ENCODE assay signal across 13 cellular contexts in the genomic region with DNA sequence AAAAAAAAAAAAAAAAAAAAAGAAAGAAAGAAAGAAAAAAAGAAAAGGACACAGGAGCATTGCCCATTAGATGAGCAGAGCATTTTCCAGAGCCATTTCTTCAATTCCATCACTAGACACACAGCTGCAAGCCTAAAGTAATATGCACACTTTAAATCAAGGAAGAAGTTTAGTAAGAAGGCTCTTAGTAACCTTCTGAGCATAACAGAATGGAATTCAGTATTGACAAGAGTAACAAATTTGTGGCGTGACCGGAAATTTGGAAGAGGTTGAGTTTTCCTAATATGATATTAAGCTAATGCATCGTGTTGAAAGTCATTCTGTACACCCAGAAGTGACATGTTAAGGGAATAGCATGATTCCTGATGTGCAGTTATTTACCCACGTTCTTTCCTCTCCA. TPM values are rescaled to one million over a fixed set of nuclear protein-coding genes. Genes with fewer than 3 reads are reported as not detected.
A peak's percentile ranks its signal among the peaks of the same experiment; 100 is the strongest.
DNase-seq lines count a peak whose midpoint lies in the region; ATAC-seq and TF ChIP-seq lines count a peak whose summit lies in the region.
"Had no signal": no experiment of that assay in that cellular context is flagged by ENCODE, and none has a peak within 500 bp of the region (broad histone marks: within the 10 kb centered on the region; RNA-seq: fewer than 3 reads in every experiment).

No MANE protein-coding gene starts in this region.

- H3K4me3 ChIP-seq in brain microvascular endothelial cell (ENCODE audit: low read depth, low read length) (no peak overlapping the region), thoracic aorta (peak overlapping the region; percentile 41), MG63 (no peak overlapping the region)
- H3K4me3 ChIP-seq: colonic mucosa, GM23338, pancreas had no signal

- in situ Hi-C loops in brain microvascular endothelial cell (cut with HindIII; ENCODE audit: low pct_ligation_motif_present, low sequenced_read_pairs), result no loop called here

- ATAC-seq in left ventricle myocardium superior, result peak; percentile 9
- no peak for ATAC-seq in thoracic aorta (ENCODE audit: insufficient number of reproducible peaks, low FRiP score, low read depth)

- H3K27me3 ChIP-seq in brain microvascular endothelial cell (replicated peaks) (no peaks in the 10 kb centered on the region), thoracic aorta (replicated peaks; ENCODE audit: insufficient read depth) (no peaks in the 10 kb centered on the region), MG63 (no peaks in the 10 kb centered on the region)
- H3K27me3 ChIP-seq: colonic mucosa, pancreas had no signal

- no peak for TF ChIP-seq CTCF in brain microvascular endothelial cell (IDR thresholded peaks at IDR 0.05; ENCODE audit: low read depth, low read length, missing control alignments)
- TF ChIP-seq CTCF in thoracic aorta (IDR thresholded peaks at IDR 0.05), result no peak

- H3K27ac ChIP-seq in brain microvascular endothelial cell (peak overlapping the region; percentile 78), thoracic aorta (peak overlapping the region; percentile 77 to 89)
- H3K27ac ChIP-seq: colonic mucosa had no signal

- H3K4me1 ChIP-seq in thoracic aorta (ENCODE audit: control insufficient read depth in 1 of 2, low read depth in 2 of 2), result peaks cover 55 to 91% of the 10 kb centered on the region in 2 donors

- no peaks in the 10 kb centered on the region for H3K9me3 ChIP-seq in thoracic aorta
- H3K9me3 ChIP-seq in MG63, result no peaks in the 10 kb centered on the region
- H3K9me3 ChIP-seq: colonic mucosa, pancreas had no signal

- H3K36me3 ChIP-seq in brain microvascular endothelial cell (replicated peaks) (no peaks in the 10 kb centered on the region), thoracic aorta (no peaks in the 10 kb centered on the region), MG63 (no peaks in the 10 kb centered on the region; the same call in none of the 2 replicates)
- H3K36me3 ChIP-seq: colonic mucosa, pancreas had no signal

- DNase-seq in HCEC 1CT (peak; percentile 80), brain microvascular endothelial cell (no peak), left ventricle myocardium superior (no peak), thoracic aorta (ENCODE audit: low spot score) (no peak), NCI-H1105 treated with DMSO at 0.1 percent for 48 hours (lab: John Stamatoyannopoulos, UW) (no peak), MG63 (no peak), SKM-1 (lab: John Stamatoyannopoulos, UW; ENCODE audit: unreplicated experiment) (no peak)
- DNase-seq: activated CD4-positive, alpha-beta memory T cell treated with anti-CD3 and anti-CD28 coated beads for 36 hours; activated gamma-delta T cell; colonic mucosa; NCI-H1092; pancreas had no signal

- intact Hi-C loops in left ventricle myocardium superior (cut with micrococcal nuclease), result no loop called here

RNA-seq across cellular contexts. Expression of gene SMURF1, which starts 35.3 kb away (rescaled TPM):
- total RNA-seq in left ventricle myocardium superior, result 11.5 TPM
- 10 to 100 TPM; 33.8 to 40.9 TPM for total RNA-seq in thoracic aorta
- 14.2 and 15.5 TPM in 2 replicates for total RNA-seq in MG63 (2014; rRNA removed; shearing (Covaris generic); ENCODE audit: low replicate concordance)
